14 cellular contexts compared by ENCODE assay signal in the genomic region with DNA sequence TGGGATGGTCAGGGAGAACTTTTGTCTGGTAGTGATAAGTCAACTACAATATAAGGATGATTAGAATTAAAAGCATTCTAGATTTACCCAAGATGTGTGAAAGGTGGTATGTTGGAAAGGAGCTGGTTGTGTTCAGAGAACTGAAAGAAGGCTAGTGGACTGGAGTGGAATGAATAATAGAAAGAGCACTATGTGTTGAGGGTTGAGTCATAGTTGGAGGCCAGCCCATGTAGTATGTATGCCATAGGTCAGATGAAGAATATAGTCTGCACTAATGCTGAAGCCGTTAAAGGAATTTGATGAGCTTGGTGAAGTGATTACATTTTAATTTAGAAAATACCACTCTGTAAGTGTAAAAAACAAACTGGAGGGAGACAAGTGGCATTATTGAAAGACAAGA.
DNase-seq lines count a peak whose midpoint lies in the region; ATAC-seq lines count a peak whose summit lies in the region.
"Had no signal": no experiment of that assay in that cellular context is flagged by ENCODE, and none has a peak within 500 bp of the region (broad histone marks: within the 10 kb centered on the region; RNA-seq: fewer than 3 reads in every experiment).

No MANE protein-coding gene starts in this region.

- H3K4me1 Mint-ChIP-seq in stimulated activated naive CD8-positive, alpha-beta T cell treated with anti-CD3 and anti-CD28 coated beads, Interleukin-15, amount 100 ng/mL, for 72 hours = no peaks in the 10 kb centered on the region

- DNase-seq in DMS53 (lab: John Stamatoyannopoulos, UW) (peak; percentile 11), DMS53 treated with DMSO at 0.1 percent for 48 hours (lab: John Stamatoyannopoulos, UW; ENCODE audit: unreplicated experiment) (no peak), HPDE6-E6E7 (ENCODE audit: extremely low spot score) (peak; percentile 4), kidney tubule cell (ENCODE audit: low spot score) (no peak), NCI-H1105 (lab: John Stamatoyannopoulos, UW) (no peak)
- no peak for DNase-seq in stimulated activated naive CD8-positive, alpha-beta T cell treated with anti-CD3 and anti-CD28 coated beads, Interleukin-15, amount 100 ng/mL, for 72 hours
- DNase-seq: activated CD4-positive, alpha-beta T cell treated with anti-CD3 and anti-CD28 coated beads for 4 hours; activated T-cell treated with anti-CD3 and anti-CD28 coated beads, Interleukin-2, amount 50 U/mL, for 72 hours; aorta; hypothalamus; mammary epithelial cell; tibial artery had no signal

- peaks cover 6 to 28% of the 10 kb centered on the region in 2 donors for H3K9me3 Mint-ChIP-seq in stimulated activated naive CD8-positive, alpha-beta T cell treated with anti-CD3 and anti-CD28 coated beads, Interleukin-15, amount 100 ng/mL, for 72 hours

- no peak overlapping the region for H3K27ac Mint-ChIP-seq in stimulated activated naive CD8-positive, alpha-beta T cell treated with anti-CD3 and anti-CD28 coated beads, Interleukin-15, amount 100 ng/mL, for 72 hours
- H3K27ac Mint-ChIP-seq: activated T-cell treated with anti-CD3 and anti-CD28 coated beads, Interleukin-2, amount 50 U/mL, for 72 hours had no signal

- H3K27me3 Mint-ChIP-seq in stimulated activated naive CD8-positive, alpha-beta T cell treated with anti-CD3 and anti-CD28 coated beads, Interleukin-15, amount 100 ng/mL, for 72 hours = no peaks in the 10 kb centered on the region

- H3K4me3 Mint-ChIP-seq in stimulated activated naive CD8-positive, alpha-beta T cell treated with anti-CD3 and anti-CD28 coated beads, Interleukin-15, amount 100 ng/mL, for 72 hours = no peak overlapping the region
- H3K4me3 Mint-ChIP-seq: activated T-cell treated with anti-CD3 and anti-CD28 coated beads, Interleukin-2, amount 50 U/mL, for 72 hours had no signal

- ATAC-seq in HG02938 (IDR thresholded peaks at IDR 0.05; ENCODE audit: unreplicated experiment) = peak; percentile 47
- no peak for ATAC-seq in stimulated activated naive CD8-positive, alpha-beta T cell treated with anti-CD3 and anti-CD28 coated beads, Interleukin-15, amount 100 ng/mL, for 72 hours
- no peak for ATAC-seq in HG03045 (IDR thresholded peaks at IDR 0.05; ENCODE audit: unreplicated experiment)
- ATAC-seq: activated T-cell treated with anti-CD3 and anti-CD28 coated beads, Interleukin-2, amount 50 U/mL, for 72 hours had no signal

Comparison
In these comparisons a context has a peak if more than half of its experiments do, and no peak if none do; other contexts are left out.
1. DNase-seq: peak in DMS53 (single experiment) and HPDE6-E6E7 (single experiment); none in DMS53 treated with DMSO at 0.1 percent for 48 hours (single experiment), kidney tubule cell (single experiment), NCI-H1105 (single experiment) and stimulated activated naive CD8-positive, alpha-beta T cell treated with anti-CD3 and anti-CD28 coated beads, Interleukin-15, amount 100 ng/mL, for 72 hours (0 of 2).